In genomic region chr22:29073618-29074275, GRCh38 we compare ENCODE assay signal across 8 cellular contexts. TPM values are rescaled to one million over a fixed set of nuclear protein-coding genes. Genes with fewer than 3 reads are reported as not detected.
A peak's percentile ranks its signal among the peaks of the same experiment; 100 is the strongest.
DNase-seq lines count a peak whose midpoint lies in the region; ATAC-seq and TF ChIP-seq lines count a peak whose summit lies in the region.

No MANE protein-coding gene starts in this region.

- TF ChIP-seq POLR2A in ovary (IDR thresholded peaks at IDR 0.05): no peak

- intact Hi-C loops in activated T-helper 1 cell treated with anti-CD3 and anti-CD28 coated beads, Interleukin-12 subunit alpha, Interleukin-12 subunit beta, Interleukin-2, Interleukin-4 antibody, amounts not matched to agents 30 ng/mL and 10 ng/mL and 1 ng/mL, durations not matched to agents 14 hours and 24 hours and 36 hours (cut with micrococcal nuclease): loop anchor here (2.0 kb wide), 1 partner anchor 333 kb away; the partner anchor contains the start of gene CHEK2
- intact Hi-C loops in head of caudate nucleus (cut with DNase I): loop anchor here (10.0 kb wide), 1 partner anchor 71 kb away; no protein-coding TSS in a partner anchor
- intact Hi-C loops in ovary (cut with DNase I): loop anchor here in 2 of 4 donors (5.0 to 10.0 kb wide), 2 partner anchors 79 to 81 kb away; no protein-coding TSS in a partner anchor

- DNase-seq in NCI-H510A (lab: John Stamatoyannopoulos, UW) (peak; percentile 17), NCI-H510A treated with DMSO at 0.1 percent for 48 hours (lab: John Stamatoyannopoulos, UW) (no peak), head of caudate nucleus (peak in 35 of 42 donors; percentile 22 to 73 (median 50)), ovary (peak; percentile 52 to 77 (median 69)), globus pallidus (ENCODE audit: low spot score) (no peak), GDM1 (lab: John Stamatoyannopoulos, UW) (no peak)
- DNase-seq in activated T-helper 1 cell treated with anti-CD3 and anti-CD28 coated beads, Interleukin-12 subunit alpha, Interleukin-12 subunit beta, Interleukin-2, Interleukin-4 antibody, amounts not matched to agents 30 ng/mL and 10 ng/mL and 1 ng/mL, durations not matched to agents 14 hours and 24 hours and 36 hours (ENCODE audit: low spot score): no peak

- H3K27ac Mint-ChIP-seq in activated T-helper 1 cell treated with anti-CD3 and anti-CD28 coated beads, Interleukin-12 subunit alpha, Interleukin-12 subunit beta, Interleukin-2, Interleukin-4 antibody, amounts not matched to agents 30 ng/mL and 10 ng/mL and 1 ng/mL, durations not matched to agents 14 hours and 24 hours and 36 hours: no peak overlapping the region

- TF ChIP-seq CTCF in ovary (IDR thresholded peaks at IDR 0.05): peak in 1 of 3 donors; percentile 25

- H3K27me3 Mint-ChIP-seq in activated T-helper 1 cell treated with anti-CD3 and anti-CD28 coated beads, Interleukin-12 subunit alpha, Interleukin-12 subunit beta, Interleukin-2, Interleukin-4 antibody, amounts not matched to agents 30 ng/mL and 10 ng/mL and 1 ng/mL, durations not matched to agents 14 hours and 24 hours and 36 hours (ENCODE audit: insufficient read depth): peaks cover 74% of the 10 kb centered on the region

- H3K27me3 ChIP-seq in ovary: no peaks in the 10 kb centered on the region

- H3K9me3 Mint-ChIP-seq in activated T-helper 1 cell treated with anti-CD3 and anti-CD28 coated beads, Interleukin-12 subunit alpha, Interleukin-12 subunit beta, Interleukin-2, Interleukin-4 antibody, amounts not matched to agents 30 ng/mL and 10 ng/mL and 1 ng/mL, durations not matched to agents 14 hours and 24 hours and 36 hours: no peaks in the 10 kb centered on the region

- WGBS in ovary, 3 donors: 1 to 2% (median 1%) methylated on average over 42 to 53 of the region's 53 CpGs

- peak overlapping the region; percentile 66 for H3K4me3 Mint-ChIP-seq in activated T-helper 1 cell treated with anti-CD3 and anti-CD28 coated beads, Interleukin-12 subunit alpha, Interleukin-12 subunit beta, Interleukin-2, Interleukin-4 antibody, amounts not matched to agents 30 ng/mL and 10 ng/mL and 1 ng/mL, durations not matched to agents 14 hours and 24 hours and 36 hours

- peaks cover 18% of the 10 kb centered on the region for H3K4me1 Mint-ChIP-seq in activated T-helper 1 cell treated with anti-CD3 and anti-CD28 coated beads, Interleukin-12 subunit alpha, Interleukin-12 subunit beta, Interleukin-2, Interleukin-4 antibody, amounts not matched to agents 30 ng/mL and 10 ng/mL and 1 ng/mL, durations not matched to agents 14 hours and 24 hours and 36 hours (ENCODE audit: low read depth)

- peak overlapping the region; percentile 92 for H3K4me3 ChIP-seq in ovary

- no peaks in the 10 kb centered on the region for H3K36me3 Mint-ChIP-seq in activated T-helper 1 cell treated with anti-CD3 and anti-CD28 coated beads, Interleukin-12 subunit alpha, Interleukin-12 subunit beta, Interleukin-2, Interleukin-4 antibody, amounts not matched to agents 30 ng/mL and 10 ng/mL and 1 ng/mL, durations not matched to agents 14 hours and 24 hours and 36 hours (ENCODE audit: low read depth)

- no peaks in the 10 kb centered on the region for H3K36me3 ChIP-seq in ovary

- H3K9me3 ChIP-seq in ovary: no peaks in the 10 kb centered on the region

- no peak for ATAC-seq in HG03571 (IDR thresholded peaks at IDR 0.05; ENCODE audit: unreplicated experiment)

- TF ChIP-seq EP300 in ovary (IDR thresholded peaks at IDR 0.05): no peak

- H3K4me1 ChIP-seq in ovary (ENCODE audit: insufficient read depth): peaks cover 8% of the 10 kb centered on the region

- peak overlapping the region; percentile 34 to 46 for H3K27ac ChIP-seq in ovary

RNA-seq across cellular contexts. Expression of gene KREMEN1, which starts 0.9 kb away (rescaled TPM):
- 0.03 TPM in 1 of 2 replicates, not detected in the other for total RNA-seq in activated T-helper 1 cell treated with anti-CD3 and anti-CD28 coated beads, Interleukin-12 subunit alpha, Interleukin-12 subunit beta, Interleukin-2, Interleukin-4 antibody, amounts not matched to agents 30 ng/mL and 10 ng/mL and 1 ng/mL, durations not matched to agents 14 hours and 24 hours and 36 hours
- 10 to 100 TPM; 20.5 to 49.5 (median 40.1) TPM for total RNA-seq in ovary
- 10 to 100 TPM; 15.4 to 32.6 TPM for polyA plus RNA-seq in ovary

RNA-seq across cellular contexts. Expression of gene C22orf31, which starts 12.1 kb away (rescaled TPM):
- not detected in 2 replicates for total RNA-seq in activated T-helper 1 cell treated with anti-CD3 and anti-CD28 coated beads, Interleukin-12 subunit alpha, Interleukin-12 subunit beta, Interleukin-2, Interleukin-4 antibody, amounts not matched to agents 30 ng/mL and 10 ng/mL and 1 ng/mL, durations not matched to agents 14 hours and 24 hours and 36 hours
- total RNA-seq in ovary: under 1 TPM in 5 of 7 donors, not detected in 2; 0.32 to 0.92 (median 0.35) TPM
- under 1 TPM; 0.20 to 0.73 TPM for polyA plus RNA-seq in ovary

Comparison
In these comparisons a context has a peak if more than half of its experiments do, and no peak if none do; other contexts are left out.
1. DNase-seq: peak in NCI-H510A (single experiment), head of caudate nucleus (35 of 42) and ovary (5 of 5); none in NCI-H510A treated with DMSO at 0.1 percent for 48 hours (single experiment), activated T-helper 1 cell treated with anti-CD3 and anti-CD28 coated beads, Interleukin-12 subunit alpha, Interleukin-12 subunit beta, Interleukin-2, Interleukin-4 antibody, amounts not matched to agents 30 ng/mL and 10 ng/mL and 1 ng/mL, durations not matched to agents 14 hours and 24 hours and 36 hours (single experiment), globus pallidus (single experiment) and GDM1 (single experiment).
2. RNA of gene KREMEN1, which starts 0.9 kb away (total RNA-seq): 20.5 to 49.5 TPM in ovary; 0.03 TPM in activated T-helper 1 cell treated with anti-CD3 and anti-CD28 coated beads, Interleukin-12 subunit alpha, Interleukin-12 subunit beta, Interleukin-2, Interleukin-4 antibody, amounts not matched to agents 30 ng/mL and 10 ng/mL and 1 ng/mL, durations not matched to agents 14 hours and 24 hours and 36 hours; every median in the first group is over 10 times any median in the second.